2 cellular contexts compared by ENCODE assay signal in genomic region chr16:22694887-22695382, GRCh38.
TF ChIP-seq lines count a peak whose summit lies in the region.

No MANE protein-coding gene starts in this region.

TF ChIP-seq in GM23338, 12 proteins besides CTCF, POLR2A, EP300 and RAD21:
- TF ChIP-seq ZNF114 (CRISPR knock-in tag; IDR thresholded peaks at IDR 0.05), result no peak
- TF ChIP-seq CREB1 (CRISPR knock-in tag; IDR thresholded peaks at IDR 0.05; ENCODE audit: low read depth), result no peak
- no peak for TF ChIP-seq EZH2 (IDR thresholded peaks at IDR 0.05; ENCODE audit: low read depth, unreplicated experiment)
- TF ChIP-seq STAT1 (IDR thresholded peaks at IDR 0.05; ENCODE audit: unreplicated experiment), result no peak
- no peak for TF ChIP-seq EZH2phosphoT487 (IDR thresholded peaks at IDR 0.05; ENCODE audit: unreplicated experiment)
- TF ChIP-seq NANOG (IDR thresholded peaks at IDR 0.05; ENCODE audit: borderline replicate concordance), result no peak
- TF ChIP-seq REST (IDR thresholded peaks at IDR 0.05; ENCODE audit: unreplicated experiment), result no peak

TF ChIP-seq in HepG2, 621 proteins besides CTCF, POLR2A, EP300 and RAD21:
- TF ChIP-seq ZBTB38 (CRISPR knock-in tag; IDR thresholded peaks at IDR 0.05) (no peak), ZNF225 (CRISPR knock-in tag; IDR thresholded peaks at IDR 0.05) (no peak), SNAI1 (CRISPR knock-in tag; IDR thresholded peaks at IDR 0.05; ENCODE audit: borderline replicate concordance) (0 out of 2 replicates have a peak, but pooled peaks have one; percentile 41), PPARG (CRISPR knock-in tag; conservative IDR thresholded peaks at IDR 0.05) (no peak), SALL2 (CRISPR knock-in tag; IDR thresholded peaks at IDR 0.05) (no peak), GMEB2 (CRISPR knock-in tag; IDR thresholded peaks at IDR 0.05; ENCODE audit: low read depth) (no peak), FOXC1 (CRISPR knock-in tag; IDR thresholded peaks at IDR 0.05; ENCODE audit: borderline replicate concordance) (no peak), ZNF703 (CRISPR knock-in tag; IDR thresholded peaks at IDR 0.05; ENCODE audit: borderline replicate concordance) (no peak)
- TF ChIP-seq, protein P1, sequence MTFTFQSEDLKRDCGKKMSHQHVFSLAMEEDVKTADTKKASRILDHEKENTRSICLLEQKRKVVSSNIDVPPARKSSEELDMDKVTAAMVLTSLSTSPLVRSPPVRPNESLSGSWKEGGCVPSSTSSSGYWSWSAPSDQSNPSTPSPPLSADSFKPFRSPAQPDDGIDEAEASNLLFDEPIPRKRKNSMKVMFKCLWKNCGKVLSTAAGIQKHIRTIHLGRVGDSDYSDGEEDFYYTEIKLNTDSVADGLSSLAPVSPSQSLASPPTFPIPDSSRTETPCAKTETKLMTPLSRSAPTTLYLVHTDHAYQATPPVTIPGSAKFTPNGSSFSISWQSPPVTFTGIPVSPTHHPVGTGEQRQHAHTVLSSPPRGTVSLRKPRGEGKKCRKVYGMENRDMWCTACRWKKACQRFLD (CRISPR knock-in tag; IDR thresholded peaks at IDR 0.05; ENCODE audit: borderline replicate concordance), result no peak
- TF ChIP-seq, protein P2, sequence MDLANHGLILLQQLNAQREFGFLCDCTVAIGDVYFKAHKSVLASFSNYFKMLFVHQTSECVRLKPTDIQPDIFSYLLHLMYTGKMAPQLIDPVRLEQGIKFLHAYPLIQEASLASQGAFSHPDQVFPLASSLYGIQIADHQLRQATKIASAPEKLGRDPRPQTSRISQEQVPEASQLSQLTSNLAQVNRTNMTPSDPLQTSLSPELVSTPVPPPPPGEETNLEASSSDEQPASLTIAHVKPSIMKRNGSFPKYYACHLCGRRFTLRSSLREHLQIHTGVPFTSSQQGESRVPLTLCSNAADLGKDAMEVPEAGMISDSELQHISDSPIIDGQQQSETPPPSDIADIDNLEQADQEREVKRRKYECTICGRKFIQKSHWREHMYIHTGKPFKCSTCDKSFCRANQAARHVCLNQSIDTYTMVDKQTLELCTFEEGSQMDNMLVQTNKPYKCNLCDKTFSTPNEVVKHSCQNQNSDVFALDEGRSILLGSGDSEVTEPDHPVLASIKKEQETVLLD (CRISPR knock-in tag; IDR thresholded peaks at IDR 0.05; ENCODE audit: low read depth), result 0 out of 2 replicates have a peak, but pooled peaks have one; percentile 29
TF ChIP-seq in HepG2: peak in this region for 2.
